Comparison of ENCODE assay signal across 23 cellular contexts in genomic region chr5:112353678-112354077, GRCh38.
"Had no signal": no experiment of that assay in that cellular context is flagged by ENCODE, and none has a peak within 500 bp of the region (broad histone marks: within the 10 kb centered on the region; RNA-seq: fewer than 3 reads in every experiment).

No MANE protein-coding gene starts in this region.

- H3K4me3 ChIP-seq: SJSA1, SK-N-MC had no signal

- ATAC-seq: HepG2 had no signal

- H3K36me3 ChIP-seq: SJSA1 had no signal

- H3K4me1 ChIP-seq: SJSA1 had no signal

- FAIRE-seq: HepG2, RCC 7860 had no signal

- H3K9me3 ChIP-seq: SJSA1 had no signal

- DNase-seq: IMR-90, Kasumi-1, KG1, MM.1S, NCI-H1092 treated with DMSO at 0.1 percent for 48 hours, NCI-H1436, NCI-H187, NCI-H2029, NCI-H2081 treated with DMSO at 0.1 percent for 48 hours, NCI-H2171, NCI-H226, NCI-H446, NCI-H510A, NCI-H524 treated with DMSO at 0.1 percent for 48 hours, NCI-H69, NCI-H774, Right ventricle myocardium superior, RPMI8226, SIG-M5 had no signal

- H3K27ac ChIP-seq: SJSA1, SK-N-MC had no signal
